In the genomic region with DNA sequence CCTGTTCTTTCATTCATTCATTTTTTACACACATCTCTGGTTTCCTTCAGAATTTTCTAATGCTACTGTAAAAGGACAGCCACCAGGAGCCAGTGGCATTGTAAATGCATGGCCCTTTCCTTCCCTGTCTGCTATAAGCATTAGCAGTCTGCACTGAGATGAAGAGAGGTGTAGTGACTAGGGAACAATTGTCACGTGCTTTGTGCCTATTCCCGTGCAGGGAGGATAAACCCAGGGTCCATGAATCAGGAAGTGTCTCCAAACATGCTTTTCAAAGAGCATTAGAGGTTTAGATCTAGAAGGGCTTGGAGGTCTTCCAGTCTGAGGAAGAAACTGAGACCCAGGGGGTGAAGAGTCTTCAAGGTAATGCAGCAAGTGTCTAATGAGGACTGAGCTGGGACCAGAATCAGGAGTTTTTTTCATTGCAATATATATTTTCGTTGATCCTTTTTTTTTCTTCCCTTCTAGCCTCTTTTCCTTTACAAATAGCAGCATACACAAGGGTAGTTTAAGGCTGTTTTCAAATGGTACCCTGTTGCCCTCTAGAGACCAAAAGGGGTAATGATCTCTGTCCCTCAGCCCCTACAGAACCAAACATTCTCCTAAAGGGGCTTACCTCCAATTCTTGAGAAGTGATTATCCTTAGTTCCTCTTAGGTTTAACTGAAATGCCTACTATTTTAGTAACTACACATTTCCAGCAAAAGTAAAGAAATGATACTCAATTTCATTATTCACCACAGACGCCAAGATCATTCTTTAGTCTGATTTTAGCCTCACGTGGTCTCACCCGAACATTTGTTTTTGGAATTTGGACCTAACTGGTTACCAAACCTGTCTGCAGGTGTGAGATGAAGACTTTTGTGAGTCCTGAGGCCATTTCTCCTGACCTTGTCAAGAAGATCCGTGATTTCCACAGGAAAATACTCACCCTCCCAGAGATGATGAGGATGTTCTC, we compare ENCODE assay signal across 8 cellular contexts.
DNase-seq lines count a peak whose midpoint lies in the region; ATAC-seq and TF ChIP-seq lines count a peak whose summit lies in the region.

No MANE protein-coding gene starts in this region.

- DNase-seq in stimulated activated CD4-positive, alpha-beta T cell treated with anti-CD3 and anti-CD28 coated beads, Interleukin-4, amount 100 ng/mL, for 24 hours: peak; percentile 27
- no peak for DNase-seq in stimulated activated CD4-positive, alpha-beta T cell treated with anti-CD3 and anti-CD28 coated beads, Interleukin-2, amount 100 ng/mL, for 24 hours
- DNase-seq in NCI-H1105 treated with DMSO at 0.1 percent for 48 hours (lab: John Stamatoyannopoulos, UW) (peak; percentile 56), glomerular visceral epithelial cell (ENCODE audit: extremely low spot score) (peak; percentile 67), retinal pigment epithelial cell (ENCODE audit: low read depth) (no peak)

- TF ChIP-seq CTCF in WI38 (IDR thresholded peaks at IDR 0.05; ENCODE audit: low read depth, low read length) (peak; percentile 80), retinal pigment epithelial cell (conservative IDR thresholded peaks at IDR 0.05; ENCODE audit: low read depth, low read length) (peak; percentile 84)

- no peak for ATAC-seq in GM21825 (IDR thresholded peaks at IDR 0.05; ENCODE audit: unreplicated experiment)
- no peak for ATAC-seq in HG02588 (IDR thresholded peaks at IDR 0.05; ENCODE audit: unreplicated experiment)

- H3K4me3 ChIP-seq in WI38 (ENCODE audit: low read depth, low read length) (no peak overlapping the region), retinal pigment epithelial cell (ENCODE audit: low read length) (no peak overlapping the region)

Comparison
In these comparisons a context has a peak if more than half of its experiments do, and no peak if none do; other contexts are left out.
1. DNase-seq: peak in stimulated activated CD4-positive, alpha-beta T cell treated with anti-CD3 and anti-CD28 coated beads, Interleukin-4, amount 100 ng/mL, for 24 hours (single experiment), NCI-H1105 treated with DMSO at 0.1 percent for 48 hours (single experiment) and glomerular visceral epithelial cell (single experiment); none in stimulated activated CD4-positive, alpha-beta T cell treated with anti-CD3 and anti-CD28 coated beads, Interleukin-2, amount 100 ng/mL, for 24 hours (0 of 2) and retinal pigment epithelial cell (single experiment).